20 cellular contexts compared by ENCODE assay signal in the genomic region with DNA sequence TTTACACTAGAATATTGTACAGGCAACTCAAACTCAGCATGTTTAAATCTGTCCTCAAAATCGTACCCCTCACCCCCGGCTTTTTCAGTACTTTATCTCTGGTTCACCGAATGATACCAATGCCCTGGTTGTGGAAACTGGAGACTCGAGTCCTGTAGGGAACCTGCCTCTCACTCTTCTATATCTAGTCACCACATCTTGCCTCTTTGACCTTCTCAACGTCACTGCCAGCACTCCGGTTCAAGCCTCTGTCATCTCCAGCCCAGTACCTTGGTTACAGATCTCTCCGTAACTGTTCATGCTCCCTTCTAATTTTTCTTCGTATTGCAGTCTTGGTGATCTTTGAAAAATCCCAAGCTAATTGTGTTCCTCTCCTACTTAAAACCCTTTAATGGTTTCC.
"Had no signal": no experiment of that assay in that cellular context is flagged by ENCODE, and none has a peak within 500 bp of the region (broad histone marks: within the 10 kb centered on the region; RNA-seq: fewer than 3 reads in every experiment).

No MANE protein-coding gene starts in this region.

- H3K9me3 ChIP-seq: body of pancreas, gastroesophageal sphincter, heart right ventricle, suprapubic skin, upper lobe of right lung had no signal

- H3K4me3 ChIP-seq: body of pancreas, gastroesophageal sphincter, heart right ventricle, suprapubic skin, upper lobe of right lung had no signal

- H3K36me3 ChIP-seq: gastroesophageal sphincter, heart right ventricle, suprapubic skin, upper lobe of right lung had no signal

- H3K9me3 Mint-ChIP-seq: activated CD4-positive, alpha-beta memory T cell treated with anti-CD3 and anti-CD28 coated beads, Interleukin-2, amount 10 ng/mL, durations not matched to agents 7 days and 5 days; activated naive CD8-positive, alpha-beta T cell treated with anti-CD3 and anti-CD28 coated beads for 36 hours; naive thymus-derived CD8-positive, alpha-beta T cell; T-helper 2 cell treated with Interferon-gamma antibody and Interleukin-4, amounts not matched to agents 5 μg/mL and 100 μg/mL, for 36 hours had no signal

- H3K27ac ChIP-seq: body of pancreas, gastroesophageal sphincter, heart right ventricle, suprapubic skin, upper lobe of right lung had no signal

- DNase-seq: activated CD4-positive, alpha-beta memory T cell treated with anti-CD3 and anti-CD28 coated beads, Interleukin-2, amount 10 ng/mL, durations not matched to agents 7 days and 5 days; activated CD4-positive, alpha-beta T cell treated with anti-CD3 and anti-CD28 coated beads for 1 hour; activated gamma-delta T cell; activated naive CD8-positive, alpha-beta T cell treated with anti-CD3 and anti-CD28 coated beads for 36 hours; activated T-cell treated with anti-CD3 and anti-CD28 coated beads, Interleukin-2, amount 50 U/mL, for 48 hours; amygdala; body of pancreas; heart right ventricle; left colon; naive thymus-derived CD8-positive, alpha-beta T cell; nucleus accumbens; right cardiac atrium; small intestine; stimulated activated CD4-positive, alpha-beta T cell treated with anti-CD3 and anti-CD28 coated beads, Interleukin-4, amount 100 ng/mL, for 24 hours; stimulated activated naive CD4-positive, alpha-beta T cell treated with Interleukin-2 at 50 U/mL for 16 hours; SW 1271; upper lobe of right lung had no signal

- H3K27me3 ChIP-seq: body of pancreas, gastroesophageal sphincter, heart right ventricle, suprapubic skin, upper lobe of right lung had no signal

- H3K4me3 Mint-ChIP-seq: activated CD4-positive, alpha-beta memory T cell treated with anti-CD3 and anti-CD28 coated beads, Interleukin-2, amount 10 ng/mL, durations not matched to agents 7 days and 5 days; activated naive CD8-positive, alpha-beta T cell treated with anti-CD3 and anti-CD28 coated beads for 36 hours; naive thymus-derived CD8-positive, alpha-beta T cell; T-helper 2 cell treated with Interferon-gamma antibody and Interleukin-4, amounts not matched to agents 5 μg/mL and 100 μg/mL, for 36 hours had no signal

- ATAC-seq: body of pancreas; gastroesophageal sphincter; heart right ventricle; naive thymus-derived CD8-positive, alpha-beta T cell; right cardiac atrium; upper lobe of right lung had no signal

- FAIRE-seq: small intestine had no signal

- H3K36me3 Mint-ChIP-seq: activated naive CD8-positive, alpha-beta T cell treated with anti-CD3 and anti-CD28 coated beads for 36 hours; naive thymus-derived CD8-positive, alpha-beta T cell had no signal

- H3K27ac Mint-ChIP-seq: activated CD4-positive, alpha-beta memory T cell treated with anti-CD3 and anti-CD28 coated beads, Interleukin-2, amount 10 ng/mL, durations not matched to agents 7 days and 5 days; activated naive CD8-positive, alpha-beta T cell treated with anti-CD3 and anti-CD28 coated beads for 36 hours; naive thymus-derived CD8-positive, alpha-beta T cell; T-helper 2 cell treated with Interferon-gamma antibody and Interleukin-4, amounts not matched to agents 5 μg/mL and 100 μg/mL, for 36 hours had no signal

- H3K27me3 Mint-ChIP-seq: naive thymus-derived CD8-positive, alpha-beta T cell had no signal
